ENCODE assay signal across 19 cellular contexts in the genomic region with DNA sequence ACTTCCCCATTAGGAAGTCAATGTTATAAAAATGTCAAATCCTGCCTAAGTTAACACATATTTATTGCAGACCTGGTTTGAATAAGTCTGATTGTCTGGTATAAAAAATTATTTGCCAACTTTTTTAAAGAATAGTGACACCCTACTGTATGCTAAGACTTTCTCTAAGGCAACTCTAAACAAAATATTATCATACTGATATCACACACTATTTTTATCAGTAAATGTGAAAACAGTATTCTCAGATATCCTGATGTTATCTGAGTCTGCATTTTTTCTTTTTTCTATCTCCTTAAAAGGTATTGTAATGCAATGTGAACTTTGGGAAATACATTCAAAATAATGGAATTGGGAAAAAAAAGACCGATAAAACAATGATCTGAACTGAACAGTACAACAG.
DNase-seq lines count a peak whose midpoint lies in the region; ATAC-seq, FAIRE-seq and TF ChIP-seq lines count a peak whose summit lies in the region.
"Had no signal": no experiment of that assay in that cellular context is flagged by ENCODE, and none has a peak within 500 bp of the region (broad histone marks: within the 10 kb centered on the region; RNA-seq: fewer than 3 reads in every experiment).

No MANE protein-coding gene starts in this region.

- H3K4me1 Mint-ChIP-seq in CD8-positive, alpha-beta T cell (ENCODE audit: low read depth) = peaks cover 29% of the 10 kb centered on the region
- H3K4me1 Mint-ChIP-seq in T-helper 17 cell (peaks cover 17% of the 10 kb centered on the region), osteocyte (ENCODE audit: unreplicated experiment) (peaks cover 34% of the 10 kb centered on the region)

- H3K36me3 ChIP-seq in CD8-positive, alpha-beta T cell (ENCODE audit: insufficient read depth, low read length) = peaks cover 19% of the 10 kb centered on the region
- H3K36me3 ChIP-seq: MG63 had no signal

- H3K36me3 Mint-ChIP-seq in CD8-positive, alpha-beta T cell = peaks cover 39% of the 10 kb centered on the region
- peaks cover 2% of the 10 kb centered on the region for H3K36me3 Mint-ChIP-seq in T-helper 17 cell (ENCODE audit: low read depth)
- no peaks in the 10 kb centered on the region for H3K36me3 Mint-ChIP-seq in osteocyte (ENCODE audit: unreplicated experiment)

- TF ChIP-seq CTCF in CD8-positive, alpha-beta T cell (IDR thresholded peaks at IDR 0.05) = no peak
- TF ChIP-seq CTCF in osteocyte (IDR thresholded peaks at IDR 0.05) (no peak), GM13976 (IDR thresholded peaks at IDR 0.05; ENCODE audit: borderline replicate concordance, control extremely low read depth, extremely low read depth, insufficient read depth, missing control alignments) (no peak)

- peak overlapping the region; percentile 38 for H3K27ac Mint-ChIP-seq in CD8-positive, alpha-beta T cell
- H3K27ac Mint-ChIP-seq in T-helper 17 cell = peak overlapping the region; percentile 19
- H3K27ac Mint-ChIP-seq in osteocyte (ENCODE audit: unreplicated experiment) = peak overlapping the region; percentile 63

- H3K4me3 Mint-ChIP-seq in CD8-positive, alpha-beta T cell = no peak overlapping the region
- H3K4me3 Mint-ChIP-seq in T-helper 17 cell (no peak overlapping the region), osteocyte (ENCODE audit: unreplicated experiment) (peak overlapping the region; percentile 4)

- no peak for DNase-seq in CD8-positive, alpha-beta T cell
- DNase-seq in T-helper 17 cell (no peak), osteocyte (ENCODE audit: extremely low spot score, unreplicated experiment) (no peak), G401 (ENCODE audit: low spot score) (no peak), GM13976 (ENCODE audit: low spot score) (no peak)
- DNase-seq: DMS153; DND-41; GOT3; HCEC 1CT; KG1; MG63; NCI-H2029; NCI-H446; NCI-H524 treated with DMSO at 0.1 percent for 48 hours; NCI-H774; NK-92 treated with Interleukin-12 subunit alpha and Interleukin-12 subunit beta, amount 100 ng/mL, for 24 hours; PC-3 had no signal

- intact Hi-C loops in CD8-positive, alpha-beta T cell (cut with DNase I, micrococcal nuclease) = no loop called here

- no peaks in the 10 kb centered on the region for H3K27me3 Mint-ChIP-seq in CD8-positive, alpha-beta T cell (ENCODE audit: low read depth)
- no peaks in the 10 kb centered on the region for H3K27me3 Mint-ChIP-seq in T-helper 17 cell
- no peaks in the 10 kb centered on the region for H3K27me3 Mint-ChIP-seq in osteocyte (ENCODE audit: unreplicated experiment)

- in situ Hi-C loops in G401 (cut with HindIII; ENCODE audit: low sequenced_read_pairs) = no loop called here
- in situ Hi-C loops in GM13976 (cut with MboI; ENCODE audit: low sequenced_read_pairs, unreplicated experiment) = no loop called here

- no peaks in the 10 kb centered on the region for H3K27me3 ChIP-seq in CD8-positive, alpha-beta T cell (ENCODE audit: insufficient read depth, low read length)
- H3K27me3 ChIP-seq: MG63 had no signal

- no peak overlapping the region for H3K4me3 ChIP-seq in CD8-positive, alpha-beta T cell (ENCODE audit: low read depth, low read length)
- H3K4me3 ChIP-seq: MG63 had no signal

- CTCF ChIA-PET in CD8-positive, alpha-beta T cell (lab: Charles Lee) = no interaction called here

- no peaks in the 10 kb centered on the region for H3K9me3 ChIP-seq in CD8-positive, alpha-beta T cell (ENCODE audit: low read length)
- no peaks in the 10 kb centered on the region for H3K9me3 ChIP-seq in T-helper 17 cell (ENCODE audit: control insufficient read depth, low read length, poor library complexity, severe bottlenecking)
- H3K9me3 ChIP-seq: MG63 had no signal

- no peaks in the 10 kb centered on the region for H3K9me3 Mint-ChIP-seq in CD8-positive, alpha-beta T cell
- H3K9me3 Mint-ChIP-seq in osteocyte (ENCODE audit: unreplicated experiment) = no peaks in the 10 kb centered on the region

- peak; percentile 14 for FAIRE-seq in colon (lab: Jason Lieb, UNC)

- POLR2A ChIA-PET in CD8-positive, alpha-beta T cell (lab: Charles Lee) = interaction anchor here (1.5 kb wide), 1 partner anchor 12 kb away, joined by 5 read pairs; no protein-coding TSS in a partner anchor

- H3K4me1 ChIP-seq in CD8-positive, alpha-beta T cell (ENCODE audit: insufficient read depth, low read length) = peaks cover 19% of the 10 kb centered on the region

- ATAC-seq in CD8-positive, alpha-beta T cell = no peak
- no peak for ATAC-seq in T-helper 17 cell
- no peak for ATAC-seq in GM21717 (IDR thresholded peaks at IDR 0.05; ENCODE audit: unreplicated experiment)
- ATAC-seq: PC-3 had no signal

- H3K27ac ChIP-seq in CD8-positive, alpha-beta T cell (ENCODE audit: low read depth, low read length) = no peak overlapping the region
